In the genomic region with DNA sequence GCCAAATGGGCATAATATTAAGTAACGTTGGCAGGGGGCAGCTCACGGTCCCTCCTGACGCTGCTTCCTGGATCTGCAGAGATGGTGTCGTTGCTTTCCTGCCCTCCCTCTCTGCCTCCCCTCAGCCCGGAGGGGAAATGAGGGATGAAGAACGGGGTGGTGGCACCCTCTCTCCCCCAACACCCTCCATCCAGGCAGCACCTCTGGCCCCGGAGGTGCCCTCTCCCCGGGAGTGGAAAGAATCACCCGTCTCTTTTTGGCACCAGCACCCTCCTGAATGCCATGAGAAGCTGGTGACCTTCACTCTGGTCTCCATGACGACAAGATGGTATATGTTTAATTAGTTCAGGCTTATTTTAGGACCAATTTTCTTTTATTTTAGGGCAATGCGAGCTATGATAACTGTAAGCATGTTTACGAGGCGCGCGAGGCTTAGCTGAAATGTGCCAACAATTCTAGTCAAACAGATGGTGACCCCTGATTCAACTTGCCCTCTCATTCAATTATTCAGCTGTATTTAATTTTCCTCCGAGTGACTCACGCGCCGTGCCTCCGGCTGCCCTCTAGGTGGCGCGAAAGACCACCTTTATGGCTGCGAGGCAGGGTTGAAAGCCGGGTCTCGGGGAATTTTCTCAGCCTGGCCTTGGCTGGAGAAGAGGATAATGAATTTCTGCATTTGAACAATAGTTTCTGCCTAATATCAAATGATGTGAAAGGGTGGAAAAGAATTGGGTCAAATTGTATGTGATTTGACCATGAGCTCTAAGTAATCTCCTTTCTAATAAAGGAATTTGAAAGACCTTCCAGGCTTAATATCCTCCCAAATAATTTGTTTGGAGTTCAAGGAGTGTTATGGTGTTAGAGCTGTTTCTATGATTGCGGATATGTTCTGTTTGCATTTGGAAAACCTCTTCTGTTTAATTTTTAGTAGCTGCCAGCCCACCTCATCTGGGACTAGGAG, we compare ENCODE assay signal across 8 cellular contexts.
DNase-seq lines count a peak whose midpoint lies in the region; ATAC-seq, FAIRE-seq and TF ChIP-seq lines count a peak whose summit lies in the region.

No MANE protein-coding gene starts in this region.

- peak overlapping the region in 1 of 2 experiments; percentile 65; a peak in 2 of 4 replicates for H3K27ac ChIP-seq in SK-N-SH (ENCODE audit: low read depth in 2 of 2, low read length in 1 of 2)

- POLR2A ChIA-PET in SK-N-SH (lab: Yijun Ruan, JAX): interaction anchor here (1.4 kb wide), 1 partner anchor 655 kb away, joined by 3 read pairs; no protein-coding TSS in a partner anchor

- ATAC-seq in HG02571 (IDR thresholded peaks at IDR 0.05; ENCODE audit: unreplicated experiment) (no peak), HG03097 (IDR thresholded peaks at IDR 0.05; ENCODE audit: low FRiP score, unreplicated experiment) (no peak)

- DNase-seq in LNCaP clone FGC (ENCODE audit: low read depth): peak; percentile 36
- peak; percentile 88 for DNase-seq in SK-N-SH
- DNase-seq in amniotic epithelial cell (ENCODE audit: low read depth): peak; percentile 64
- peak; percentile 81 for DNase-seq in cardiac septum (ENCODE audit: low spot score)
- peak; percentile 49 for DNase-seq in pulmonary artery endothelial cell (ENCODE audit: low read depth, low spot score)

- no peak overlapping the region for H2AFZ ChIP-seq in SK-N-SH (ENCODE audit: low read depth)

- H3K36me3 ChIP-seq in SK-N-SH (replicated peaks in 1 of 2; ENCODE audit: control insufficient read depth in 1 of 2, insufficient read depth in 2 of 2, low read length in 1 of 2): no peaks in the 10 kb centered on the region

- no peaks in the 10 kb centered on the region for H4K20me1 ChIP-seq in SK-N-SH (ENCODE audit: insufficient read depth)

- no peaks in the 10 kb centered on the region for H3K27me3 ChIP-seq in SK-N-SH (ENCODE audit: insufficient read depth)

- TF ChIP-seq CTCF in LNCaP clone FGC (IDR thresholded peaks at IDR 0.05; ENCODE audit: control insufficient read depth, extremely low read depth, insufficient read depth) (peak; percentile 95), SK-N-SH (IDR thresholded peaks at IDR 0.05) (peak; percentile 97)

- peak in 1 of 2 experiments; percentile 71; a peak in 1 of 4 replicates for TF ChIP-seq EP300 in SK-N-SH (IDR thresholded peaks at IDR 0.05; ENCODE audit: borderline replicate concordance in 1 of 2, low read depth in 1 of 2, low read length in 1 of 2)

- H3K9ac ChIP-seq in SK-N-SH: no peak overlapping the region

- peak; percentile 78 for FAIRE-seq in G401.6 (lab: Jason Lieb, UNC)

- no peaks in the 10 kb centered on the region for H3K79me2 ChIP-seq in SK-N-SH (ENCODE audit: insufficient read depth)

- H3K4me1 ChIP-seq in SK-N-SH (ENCODE audit: control insufficient read depth in 1 of 2, insufficient read depth in 2 of 2, low read depth in 1 of 2, low read length in 1 of 2): peaks cover 0 to 46% of the 10 kb centered on the region in 2 experiments; a peak in 2 of 4 replicates

- intact Hi-C loops in cardiac septum (cut with DNase I): loop anchor here (5.0 to 10.0 kb wide), 2 partner anchors 672 to 1359 kb away; no protein-coding TSS in a partner anchor

- no peaks in the 10 kb centered on the region for H3K9me2 ChIP-seq in SK-N-SH

- no peaks in the 10 kb centered on the region for H3F3A ChIP-seq in SK-N-SH (replicated peaks; ENCODE audit: insufficient read depth)

- peak; percentile 99 for TF ChIP-seq RAD21 in SK-N-SH (IDR thresholded peaks at IDR 0.05; ENCODE audit: low read length)

- CTCF ChIA-PET in SK-N-SH (lab: Yijun Ruan, JAX): interaction anchor here (0.6 to 10.8 kb wide), 87 partner anchors 9 to 1890 kb away, joined by 3 to 182 read pairs (median 4); a partner anchor contains a TSS

- no peak overlapping the region for H3K4me3 ChIP-seq in LNCaP clone FGC (ENCODE audit: low read depth, low read length)
- H3K4me3 ChIP-seq in SK-N-SH (ENCODE audit: low read depth in 2 of 2, low read length in 1 of 2): peak overlapping the region in 1 of 2 experiments; percentile 7; a peak in 2 of 4 replicates

- 4% methylated on average over 26 of the region's 26 CpGs for WGBS in SK-N-SH (ENCODE audit: low lambda C conversion rate)

- no peaks in the 10 kb centered on the region for H3K9me3 ChIP-seq in SK-N-SH

- H3K4me2 ChIP-seq in SK-N-SH: peak overlapping the region; percentile 38; the same call in 1 of the 2 replicates

TF ChIP-seq in SK-N-SH, 30 proteins besides CTCF, POLR2A, EP300 and RAD21 (continues in another document):
- TF ChIP-seq RCOR1 (IDR thresholded peaks at IDR 0.05; ENCODE audit: low read length) (peak; percentile 84), FOXM1 (IDR thresholded peaks at IDR 0.05; ENCODE audit: low read depth) (no peak), NRF1 (IDR thresholded peaks at IDR 0.05; ENCODE audit: low read depth, low read length) (no peak), RFX5 (IDR thresholded peaks at IDR 0.05; ENCODE audit: low read length) (peak; percentile 49; the same call in 1 of the 2 replicates), CHD2 (IDR thresholded peaks at IDR 0.05; ENCODE audit: low read length, partially characterized antibody) (peak; percentile 74), RXRA (IDR thresholded peaks at IDR 0.05; ENCODE audit: borderline replicate concordance, low read depth) (peak; percentile 90), JUND (IDR thresholded peaks at IDR 0.05) (peak; percentile 61), FOSL2 (IDR thresholded peaks at IDR 0.05; ENCODE audit: borderline replicate concordance, low read depth) (peak; percentile 85), EZH2phosphoT487 (IDR thresholded peaks at IDR 0.05; ENCODE audit: borderline replicate concordance, low read depth) (no peak), TAF1 (IDR thresholded peaks at IDR 0.05; ENCODE audit: borderline replicate concordance, low read depth, low read length) (no peak), SIN3A (IDR thresholded peaks at IDR 0.05; ENCODE audit: borderline replicate concordance, low read depth, low read length) (no peak)
- TF ChIP-seq, protein P1, sequence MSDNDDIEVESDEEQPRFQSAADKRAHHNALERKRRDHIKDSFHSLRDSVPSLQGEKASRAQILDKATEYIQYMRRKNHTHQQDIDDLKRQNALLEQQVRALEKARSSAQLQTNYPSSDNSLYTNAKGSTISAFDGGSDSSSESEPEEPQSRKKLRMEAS (IDR thresholded peaks at IDR 0.05; ENCODE audit: low read depth): 0 out of 2 replicates have a peak, but pooled peaks have one; percentile 38
- TF ChIP-seq, protein P2, sequence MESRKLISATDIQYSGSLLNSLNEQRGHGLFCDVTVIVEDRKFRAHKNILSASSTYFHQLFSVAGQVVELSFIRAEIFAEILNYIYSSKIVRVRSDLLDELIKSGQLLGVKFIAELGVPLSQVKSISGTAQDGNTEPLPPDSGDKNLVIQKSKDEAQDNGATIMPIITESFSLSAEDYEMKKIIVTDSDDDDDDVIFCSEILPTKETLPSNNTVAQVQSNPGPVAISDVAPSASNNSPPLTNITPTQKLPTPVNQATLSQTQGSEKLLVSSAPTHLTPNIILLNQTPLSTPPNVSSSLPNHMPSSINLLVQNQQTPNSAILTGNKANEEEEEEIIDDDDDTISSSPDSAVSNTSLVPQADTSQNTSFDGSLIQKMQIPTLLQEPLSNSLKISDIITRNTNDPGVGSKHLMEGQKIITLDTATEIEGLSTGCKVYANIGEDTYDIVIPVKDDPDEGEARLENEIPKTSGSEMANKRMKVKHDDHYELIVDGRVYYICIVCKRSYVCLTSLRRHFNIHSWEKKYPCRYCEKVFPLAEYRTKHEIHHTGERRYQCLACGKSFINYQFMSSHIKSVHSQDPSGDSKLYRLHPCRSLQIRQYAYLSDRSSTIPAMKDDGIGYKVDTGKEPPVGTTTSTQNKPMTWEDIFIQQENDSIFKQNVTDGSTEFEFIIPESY (IDR thresholded peaks at IDR 0.05; ENCODE audit: borderline replicate concordance, low read depth): no peak
- TF ChIP-seq, protein P3, sequence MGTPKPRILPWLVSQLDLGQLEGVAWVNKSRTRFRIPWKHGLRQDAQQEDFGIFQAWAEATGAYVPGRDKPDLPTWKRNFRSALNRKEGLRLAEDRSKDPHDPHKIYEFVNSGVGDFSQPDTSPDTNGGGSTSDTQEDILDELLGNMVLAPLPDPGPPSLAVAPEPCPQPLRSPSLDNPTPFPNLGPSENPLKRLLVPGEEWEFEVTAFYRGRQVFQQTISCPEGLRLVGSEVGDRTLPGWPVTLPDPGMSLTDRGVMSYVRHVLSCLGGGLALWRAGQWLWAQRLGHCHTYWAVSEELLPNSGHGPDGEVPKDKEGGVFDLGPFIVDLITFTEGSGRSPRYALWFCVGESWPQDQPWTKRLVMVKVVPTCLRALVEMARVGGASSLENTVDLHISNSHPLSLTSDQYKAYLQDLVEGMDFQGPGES (IDR thresholded peaks at IDR 0.05; ENCODE audit: low read depth, low read length): no peak
- TF ChIP-seq, protein P4, sequence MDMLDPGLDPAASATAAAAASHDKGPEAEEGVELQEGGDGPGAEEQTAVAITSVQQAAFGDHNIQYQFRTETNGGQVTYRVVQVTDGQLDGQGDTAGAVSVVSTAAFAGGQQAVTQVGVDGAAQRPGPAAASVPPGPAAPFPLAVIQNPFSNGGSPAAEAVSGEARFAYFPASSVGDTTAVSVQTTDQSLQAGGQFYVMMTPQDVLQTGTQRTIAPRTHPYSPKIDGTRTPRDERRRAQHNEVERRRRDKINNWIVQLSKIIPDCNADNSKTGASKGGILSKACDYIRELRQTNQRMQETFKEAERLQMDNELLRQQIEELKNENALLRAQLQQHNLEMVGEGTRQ (IDR thresholded peaks at IDR 0.05; ENCODE audit: borderline replicate concordance, low read depth, low read length): no peak

Comparison
In these comparisons a context has a peak if more than half of its experiments do, and no peak if none do; other contexts are left out.
1. DNase-seq: peak in every context shown above with its lines; median percentile 88 in SK-N-SH; 81 in cardiac septum; 64 in amniotic epithelial cell; 49 in pulmonary artery endothelial cell; 36 in LNCaP clone FGC.